Comparison of ENCODE assay signal across 21 cellular contexts in the genomic region with DNA sequence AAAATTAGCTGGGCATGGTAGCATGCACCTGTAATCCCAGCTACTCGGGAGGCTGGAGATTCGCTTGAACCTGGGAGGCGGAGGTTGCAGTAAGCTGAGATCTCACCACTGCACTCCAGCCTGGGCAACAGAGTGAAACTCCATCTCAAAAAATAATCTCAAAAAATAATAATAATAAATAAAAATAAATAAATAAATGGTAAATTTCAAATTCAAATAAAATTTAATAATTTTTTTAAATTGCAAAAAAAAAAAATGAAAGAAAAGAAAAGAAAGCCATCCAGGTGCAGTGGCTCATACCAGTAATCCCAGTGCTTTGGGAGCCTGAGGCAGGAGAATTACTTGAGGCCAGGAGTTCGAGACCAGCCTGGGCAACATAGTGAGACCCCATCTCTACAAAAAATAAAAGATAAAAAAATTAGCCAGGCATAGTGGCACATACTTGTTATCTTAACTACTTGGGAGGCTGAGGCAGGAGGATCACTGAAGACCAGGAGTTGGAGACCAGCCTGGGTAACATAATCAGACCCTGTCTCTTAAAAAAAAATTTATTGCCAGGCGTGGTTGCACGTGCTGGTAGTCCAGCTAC. TPM values are rescaled to one million over a fixed set of nuclear protein-coding genes. Genes with fewer than 3 reads are reported as not detected.
DNase-seq lines count a peak whose midpoint lies in the region; ATAC-seq, FAIRE-seq and TF ChIP-seq lines count a peak whose summit lies in the region.
"Had no signal": no experiment of that assay in that cellular context is flagged by ENCODE, and none has a peak within 500 bp of the region (broad histone marks: within the 10 kb centered on the region; RNA-seq: fewer than 3 reads in every experiment).

No MANE protein-coding gene starts in this region.

- intact Hi-C loops in K562 (cut with micrococcal nuclease) (no loop called here), lower lobe of right lung (cut with DNase I) (no loop called here), lower leg skin (cut with DNase I; ENCODE audit: low total_unique reads) (no loop called here)

- no peak overlapping the region for H3K4me3 ChIP-seq in HEK293 (ENCODE audit: low read depth, low read length)
- no peak overlapping the region for H3K4me3 ChIP-seq in K562
- H3K4me3 ChIP-seq in lower lobe of right lung = no peak overlapping the region
- no peak overlapping the region for H3K4me3 ChIP-seq in lower leg skin (ENCODE audit: low read depth, poor library complexity, severe bottlenecking)
- H3K4me3 ChIP-seq: A549; BLaER1 treated with 17β-estradiol and CSF1 and Interleukin-3, amounts not matched to agents 10 nM and 100 nM had no signal

- POLR2A ChIA-PET in HEK293 (lab: Yijun Ruan, JAX) (interaction anchor here (0.7 kb wide), 1 partner anchor 70 kb away, joined by 5 read pairs; no protein-coding TSS in a partner anchor), K562 (lab: Yijun Ruan, JAX) (no interaction called here)

- 71% methylated on average over 6 of the region's 6 CpGs for WGBS in K562 (ENCODE audit: insufficient coverage, low coverage, missing lambda C conversion rate)
- whole genome bisulfite sequencing in lower leg skin, 2 donors = 91 to 95% methylated on average over 6 of the region's 6 CpGs

- no peaks in the 10 kb centered on the region for H3K9me3 ChIP-seq in HEK293 (ENCODE audit: control insufficient read depth, insufficient read depth, low read depth, low read length)
- no peaks in the 10 kb centered on the region for H3K9me3 ChIP-seq in K562 (replicated peaks; ENCODE audit: control insufficient read depth, insufficient read depth, low read depth, low read length)
- no peaks in the 10 kb centered on the region for H3K9me3 ChIP-seq in lower lobe of right lung
- H3K9me3 ChIP-seq: A549, Caco-2 had no signal

- no peak for TF ChIP-seq CTCF in HEK293 (tag by site-specific recombination; IDR thresholded peaks at IDR 0.05)
- TF ChIP-seq CTCF in K562 (IDR thresholded peaks at IDR 0.05 in 2 of 3, conservative IDR thresholded peaks at IDR 0.05 in 1 of 3; ENCODE audit: insufficient read depth in 2 of 3, low read depth in 1 of 3, low read length in 3 of 3) = no peak
- no peak for TF ChIP-seq CTCF in lower lobe of right lung (IDR thresholded peaks at IDR 0.05)
- no peak for TF ChIP-seq CTCF in lower leg skin (IDR thresholded peaks at IDR 0.05)

- no peaks in the 10 kb centered on the region for H3K9me1 ChIP-seq in K562 (ENCODE audit: control insufficient read depth, insufficient read depth, low read length)

- in situ Hi-C loops in K562 (cut with MboI) = no loop called here

- H3K27me3 ChIP-seq in K562 (ENCODE audit: control insufficient read depth in 2 of 2, insufficient read depth in 2 of 2, low read length in 2 of 2) = no peaks in the 10 kb centered on the region
- H3K27me3 ChIP-seq in lower lobe of right lung (ENCODE audit: low read depth) = no peaks in the 10 kb centered on the region
- H3K27me3 ChIP-seq: BLaER1 treated with 17β-estradiol and CSF1 and Interleukin-3, amounts not matched to agents 10 nM and 100 nM had no signal

- BruUV-seq in K562 (replicated peaks; lab: Mats Ljungman, UMichigan) = no TSS peak

- no peaks in the 10 kb centered on the region for H3K4me1 ChIP-seq in HEK293 (ENCODE audit: control insufficient read depth, insufficient read depth, low read length)
- no peaks in the 10 kb centered on the region for H3K4me1 ChIP-seq in K562 (replicated peaks in 1 of 2; ENCODE audit: control insufficient read depth in 2 of 2, insufficient read depth in 2 of 2, low read length in 2 of 2)
- H3K4me1 ChIP-seq in lower lobe of right lung = no peaks in the 10 kb centered on the region
- H3K4me1 ChIP-seq: A549; BLaER1 treated with 17β-estradiol and CSF1 and Interleukin-3, amounts not matched to agents 10 nM and 100 nM; Caco-2 had no signal

- no peak for FAIRE-seq in K562 (lab: Jason Lieb, UNC)
- FAIRE-seq: A549, D721Med, G401.6, GM12891, GM19239 had no signal

- TF ChIP-seq POLR2A in K562 (conservative IDR thresholded peaks at IDR 0.05) (no peak), lower leg skin (IDR thresholded peaks at IDR 0.05) (no peak)

- no peak for ATAC-seq in K562
- ATAC-seq in lower lobe of right lung = no peak
- ATAC-seq: A549; CD8-positive, alpha-beta T cell had no signal

- no peak overlapping the region for H3K27ac ChIP-seq in HEK293 (ENCODE audit: extremely low read depth, low read depth, low read length)
- no peak overlapping the region for H3K27ac ChIP-seq in K562 (ENCODE audit: extremely low read depth, low read depth, low read length)
- H3K27ac ChIP-seq in lower lobe of right lung = no peak overlapping the region
- H3K27ac ChIP-seq: 22Rv1; A549; BLaER1 treated with 17β-estradiol and CSF1 and Interleukin-3, amounts not matched to agents 10 nM and 100 nM; C4-2B had no signal

- H3K36me3 ChIP-seq in HEK293 (ENCODE audit: control insufficient read depth in 2 of 2, insufficient read depth in 1 of 2, low read length in 2 of 2) (peaks cover 8 to 57% of the 10 kb centered on the region in 2 experiments; a peak in 2 of 3 replicates), K562 (ENCODE audit: control insufficient read depth, insufficient read depth, low read length) (peaks cover 9% of the 10 kb centered on the region; the same call in 2 of the 3 replicates), lower lobe of right lung (peaks cover 100% of the 10 kb centered on the region)

- no peaks in the 10 kb centered on the region for H3K79me2 ChIP-seq in K562 (ENCODE audit: control insufficient read depth, insufficient read depth, low read length)

- no peak for TF ChIP-seq EP300 in K562 (IDR thresholded peaks at IDR 0.05; ENCODE audit: low read length)

- no peak overlapping the region for H2AFZ ChIP-seq in K562 (ENCODE audit: low read depth, low read length)

- CTCF ChIA-PET in HEK293 (lab: Yijun Ruan, JAX) (no interaction called here), K562 (lab: Yijun Ruan, JAX; ENCODE audit: low intra/inter-chr PET ratio) (no interaction called here)

- DNase-seq in K562 (ENCODE audit: extremely low read depth in 1 of 4, low spot score in 3 of 4) = no peak
- peak; percentile 4 for DNase-seq in lower lobe of right lung
- no peak for DNase-seq in GM19238 (ENCODE audit: insufficient read length, low spot score)
- no peak for DNase-seq in lower leg skin (ENCODE audit: low spot score in 2 of 2)
- DNase-seq: AML-193; Caco-2; Calu3; CD4-positive, alpha-beta T cell; CD8-positive, alpha-beta T cell; DMS79 treated with DMSO at 0.1 percent for 48 hours; GF-D8 had no signal

- no peak for TF ChIP-seq RAD21 in K562 (CRISPR knock-in tag; conservative IDR thresholded peaks at IDR 0.05 in 1 of 2, IDR thresholded peaks at IDR 0.05 in 1 of 2)

- H3K4me2 ChIP-seq in K562 (ENCODE audit: insufficient read depth, low read length) = no peak overlapping the region
- H3K4me2 ChIP-seq: A549; BLaER1 treated with 17β-estradiol and CSF1 and Interleukin-3, amounts not matched to agents 10 nM and 100 nM had no signal

- no peak overlapping the region for H3K9ac ChIP-seq in K562 (ENCODE audit: insufficient read depth in 1 of 2, low read depth in 2 of 2, low read length in 2 of 2)
- H3K9ac ChIP-seq: BLaER1 treated with 17β-estradiol and CSF1 and Interleukin-3, amounts not matched to agents 10 nM and 100 nM had no signal

- no peaks in the 10 kb centered on the region for H4K20me1 ChIP-seq in K562 (replicated peaks; ENCODE audit: control insufficient read depth, insufficient read depth, low read length)
- H4K20me1 ChIP-seq: BLaER1 treated with 17β-estradiol and CSF1 and Interleukin-3, amounts not matched to agents 10 nM and 100 nM had no signal

TF ChIP-seq in HEK293, 187 proteins besides CTCF, POLR2A, EP300 and RAD21 (continues in another document):
- TF ChIP-seq ZNF121 (tag by site-specific recombination; IDR thresholded peaks at IDR 0.05) = peak; percentile 62

RNA-seq across cellular contexts. Expression of a gene that starts 36.4 kb away (rescaled TPM):
- total RNA-seq in K562 (2011; cell fraction: chromatin; rRNA removed; ENCODE audit: low replicate concordance) = 6.3 and 6.8 TPM in 2 replicates
- total RNA-seq in K562 (2011; cell fraction: nucleolus; rRNA removed) = 6.7 and 7.5 TPM in 2 replicates
- 3.4 and 6.2 TPM in 2 replicates for total RNA-seq in K562 (2011; cell fraction: nucleoplasm; rRNA removed)
- total RNA-seq in K562 (2014; rRNA removed) (15.7 and 19.1 TPM in 2 replicates), K562 (2014; rRNA removed; fragmentation: Illumina TruSeq; extraction: Trizol) (7.4 TPM in 2 replicates), K562 (2015; rRNA removed; fragmentation: Illumina TruSeq; extraction: Trizol) (11.9 and 12.2 TPM in 2 replicates), K562 (2021) (22.5 and 23.4 TPM in 2 replicates), lower lobe of right lung (499 TPM), lower leg skin (100 to 1,000 TPM; 151 to 179 (median 157) TPM)
- polyA plus RNA-seq in K562 (2011; rRNA removed) (12.0 and 30.2 TPM in 2 replicates), K562 (2014; fragmentation: Illumina TruSeq; extraction: Trizol) (12.6 and 14.9 TPM in 2 replicates), K562 (2014; fragmentation: Nextera tagmentation; extraction: Ambion mirVana) (1 to 10 TPM; 1.9 to 5.4 TPM), K562 (2014; rRNA removed) (16.6 and 18.1 TPM in 2 replicates)
- 13.3 and 29.7 TPM in 2 replicates for polyA plus RNA-seq in K562 (2011; cell fraction: cytosol; rRNA removed)
- 20.7 and 39.0 TPM in 2 replicates for polyA plus RNA-seq in K562 (2011; cell fraction: nucleus; rRNA removed)
- polyA plus RNA-seq in K562 (2012) = 21.9 and 68.2 TPM in 2 replicates
- polyA minus RNA-seq in K562 (2011; rRNA and poly(A)+ RNA removed) = 8.8 and 14.7 TPM in 2 replicates
- 7.3 and 27.7 TPM in 2 replicates for polyA minus RNA-seq in K562 (2011; cell fraction: cytosol; rRNA and poly(A)+ RNA removed)
- 2.0 and 6.4 TPM in 2 replicates for polyA minus RNA-seq in K562 (2011; cell fraction: nucleus; rRNA and poly(A)+ RNA removed)
- total RNA-seq: A172 had no signal

RNA-seq across cellular contexts. Expression of a gene that starts 38.9 kb away (rescaled TPM):
- total RNA-seq in K562 (2011; cell fraction: chromatin; rRNA removed; ENCODE audit: low replicate concordance) = 253 and 262 TPM in 2 replicates
- total RNA-seq in K562 (2011; cell fraction: nucleolus; rRNA removed) = 113 and 120 TPM in 2 replicates
- 147 and 191 TPM in 2 replicates for total RNA-seq in K562 (2011; cell fraction: nucleoplasm; rRNA removed)
- total RNA-seq in K562 (2014; rRNA removed) (61.3 and 63.3 TPM in 2 replicates), K562 (2014; rRNA removed; fragmentation: Illumina TruSeq; extraction: Trizol) (56.7 and 60.4 TPM in 2 replicates), K562 (2015; rRNA removed; fragmentation: Illumina TruSeq; extraction: Trizol) (55.3 and 57.6 TPM in 2 replicates), K562 (2021) (61.5 and 72.1 TPM in 2 replicates), lower lobe of right lung (39.4 TPM), lower leg skin (10 to 100 TPM; 34.8 to 60.5 (median 49.5) TPM)
- polyA plus RNA-seq in K562 (2011; rRNA removed) (67.0 and 68.4 TPM in 2 replicates), K562 (2014; fragmentation: Illumina TruSeq; extraction: Trizol) (57.1 and 58.4 TPM in 2 replicates), K562 (2014; fragmentation: Nextera tagmentation; extraction: Ambion mirVana) (10 to 100 TPM; 11.6 to 17.7 TPM), K562 (2014; rRNA removed) (55.2 and 67.0 TPM in 2 replicates)
- polyA plus RNA-seq in K562 (2011; cell fraction: cytosol; rRNA removed) = 33.8 and 42.8 TPM in 2 replicates
- polyA plus RNA-seq in K562 (2011; cell fraction: nucleus; rRNA removed) = 115 and 122 TPM in 2 replicates
- 34.4 and 40.8 TPM in 2 replicates for polyA plus RNA-seq in K562 (2012)
- polyA minus RNA-seq in K562 (2011; rRNA and poly(A)+ RNA removed) = 75.6 and 82.4 TPM in 2 replicates
- polyA minus RNA-seq in K562 (2011; cell fraction: cytosol; rRNA and poly(A)+ RNA removed) = 29.0 and 35.3 TPM in 2 replicates
- 34.1 and 67.4 TPM in 2 replicates for polyA minus RNA-seq in K562 (2011; cell fraction: nucleus; rRNA and poly(A)+ RNA removed)

Comparison
In these comparisons a context has a peak if more than half of its experiments do, and no peak if none do; other contexts are left out.
1. RNA of a gene that starts 36.4 kb away (total RNA-seq): 499 TPM in lower lobe of right lung (single experiment) and 151 to 179 TPM in lower leg skin; 3.4 to 23.4 TPM in K562; every median in the first group is over 4 times any median in the second.